1 cellular context compared by ENCODE assay signal in the genomic region with DNA sequence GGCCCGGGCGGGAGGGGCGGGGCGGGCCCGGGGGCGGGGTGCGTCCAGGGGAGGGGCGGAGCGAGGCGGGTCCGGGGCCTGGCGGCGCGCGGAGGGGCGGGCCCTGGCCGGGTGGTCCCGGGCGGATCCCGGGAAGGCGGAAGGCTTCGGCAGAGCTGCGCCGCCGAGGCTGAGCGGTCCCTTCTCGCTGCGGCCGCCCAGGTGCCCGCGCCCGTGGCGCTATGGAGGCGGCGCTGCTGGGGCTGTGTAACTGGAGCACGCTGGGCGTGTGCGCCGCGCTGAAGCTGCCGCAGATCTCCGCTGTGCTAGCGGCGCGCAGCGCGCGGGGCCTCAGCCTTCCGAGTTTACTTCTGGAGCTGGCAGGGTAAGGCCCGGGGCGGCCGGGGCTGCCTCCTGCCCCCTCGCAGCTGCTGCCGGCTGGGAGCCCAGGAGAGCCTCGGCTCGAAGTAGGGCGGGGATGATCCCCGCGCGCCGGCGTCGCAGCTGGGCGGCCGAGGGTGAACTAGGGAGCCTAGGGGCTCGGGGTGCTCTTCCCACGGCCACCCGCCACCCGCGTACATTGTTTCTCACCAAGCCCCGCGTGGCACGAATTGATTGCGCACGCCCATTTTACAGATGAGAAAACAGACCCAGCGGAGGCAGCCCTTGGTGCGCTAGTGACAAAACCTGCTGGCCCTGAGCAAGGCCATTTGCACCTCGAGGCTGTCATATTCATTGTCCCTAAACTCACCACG.
A peak's percentile ranks its signal among the peaks of the same experiment; 100 is the strongest.
TF ChIP-seq lines count a peak whose summit lies in the region.

A gene (plus strand): TSS at position 142 of the 734 bp plus-strand sequence. CDS start 80 bp downstream, at position 222.

TF ChIP-seq in HCT116, 20 proteins besides CTCF, POLR2A, EP300 and RAD21 (continued from another document):
- TF ChIP-seq, protein P1, sequence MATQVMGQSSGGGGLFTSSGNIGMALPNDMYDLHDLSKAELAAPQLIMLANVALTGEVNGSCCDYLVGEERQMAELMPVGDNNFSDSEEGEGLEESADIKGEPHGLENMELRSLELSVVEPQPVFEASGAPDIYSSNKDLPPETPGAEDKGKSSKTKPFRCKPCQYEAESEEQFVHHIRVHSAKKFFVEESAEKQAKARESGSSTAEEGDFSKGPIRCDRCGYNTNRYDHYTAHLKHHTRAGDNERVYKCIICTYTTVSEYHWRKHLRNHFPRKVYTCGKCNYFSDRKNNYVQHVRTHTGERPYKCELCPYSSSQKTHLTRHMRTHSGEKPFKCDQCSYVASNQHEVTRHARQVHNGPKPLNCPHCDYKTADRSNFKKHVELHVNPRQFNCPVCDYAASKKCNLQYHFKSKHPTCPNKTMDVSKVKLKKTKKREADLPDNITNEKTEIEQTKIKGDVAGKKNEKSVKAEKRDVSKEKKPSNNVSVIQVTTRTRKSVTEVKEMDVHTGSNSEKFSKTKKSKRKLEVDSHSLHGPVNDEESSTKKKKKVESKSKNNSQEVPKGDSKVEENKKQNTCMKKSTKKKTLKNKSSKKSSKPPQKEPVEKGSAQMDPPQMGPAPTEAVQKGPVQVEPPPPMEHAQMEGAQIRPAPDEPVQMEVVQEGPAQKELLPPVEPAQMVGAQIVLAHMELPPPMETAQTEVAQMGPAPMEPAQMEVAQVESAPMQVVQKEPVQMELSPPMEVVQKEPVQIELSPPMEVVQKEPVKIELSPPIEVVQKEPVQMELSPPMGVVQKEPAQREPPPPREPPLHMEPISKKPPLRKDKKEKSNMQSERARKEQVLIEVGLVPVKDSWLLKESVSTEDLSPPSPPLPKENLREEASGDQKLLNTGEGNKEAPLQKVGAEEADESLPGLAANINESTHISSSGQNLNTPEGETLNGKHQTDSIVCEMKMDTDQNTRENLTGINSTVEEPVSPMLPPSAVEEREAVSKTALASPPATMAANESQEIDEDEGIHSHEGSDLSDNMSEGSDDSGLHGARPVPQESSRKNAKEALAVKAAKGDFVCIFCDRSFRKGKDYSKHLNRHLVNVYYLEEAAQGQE (IDR thresholded peaks at IDR 0.05; ENCODE audit: low read depth): no peak
- TF ChIP-seq SP1 (IDR thresholded peaks at IDR 0.05; ENCODE audit: low read depth) (no peak; the same call in 1 of the 2 replicates), ZNF274 (IDR thresholded peaks at IDR 0.05; ENCODE audit: low read depth, low read length) (no peak), CBX3 (IDR thresholded peaks at IDR 0.05; ENCODE audit: low read depth) (no peak), EZH2phosphoT487 (IDR thresholded peaks at IDR 0.05; ENCODE audit: borderline replicate concordance) (no peak), TCF7L2 (IDR thresholded peaks at IDR 0.05; ENCODE audit: borderline replicate concordance, extremely low read depth, insufficient read depth, insufficient read length) (no peak), ZFX (IDR thresholded peaks at IDR 0.05) (peak; percentile 74; the same call in 1 of the 2 replicates), JUND (IDR thresholded peaks at IDR 0.05) (no peak), ELF1 (IDR thresholded peaks at IDR 0.05; ENCODE audit: borderline replicate concordance, low read depth) (no peak), FOSL1 (IDR thresholded peaks at IDR 0.05; ENCODE audit: low read depth) (no peak), EGR1 (IDR thresholded peaks at IDR 0.05; ENCODE audit: low read depth) (no peak), EZH2 (IDR thresholded peaks at IDR 0.05) (no peak), SIN3A (IDR thresholded peaks at IDR 0.05; ENCODE audit: low read depth) (peak; percentile 83)
- TF ChIP-seq, protein P2, sequence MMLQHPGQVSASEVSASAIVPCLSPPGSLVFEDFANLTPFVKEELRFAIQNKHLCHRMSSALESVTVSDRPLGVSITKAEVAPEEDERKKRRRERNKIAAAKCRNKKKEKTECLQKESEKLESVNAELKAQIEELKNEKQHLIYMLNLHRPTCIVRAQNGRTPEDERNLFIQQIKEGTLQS (IDR thresholded peaks at IDR 0.05): no peak
- TF ChIP-seq, protein P3, sequence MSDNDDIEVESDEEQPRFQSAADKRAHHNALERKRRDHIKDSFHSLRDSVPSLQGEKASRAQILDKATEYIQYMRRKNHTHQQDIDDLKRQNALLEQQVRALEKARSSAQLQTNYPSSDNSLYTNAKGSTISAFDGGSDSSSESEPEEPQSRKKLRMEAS (IDR thresholded peaks at IDR 0.05): peak; percentile 67
- TF ChIP-seq, protein P4, sequence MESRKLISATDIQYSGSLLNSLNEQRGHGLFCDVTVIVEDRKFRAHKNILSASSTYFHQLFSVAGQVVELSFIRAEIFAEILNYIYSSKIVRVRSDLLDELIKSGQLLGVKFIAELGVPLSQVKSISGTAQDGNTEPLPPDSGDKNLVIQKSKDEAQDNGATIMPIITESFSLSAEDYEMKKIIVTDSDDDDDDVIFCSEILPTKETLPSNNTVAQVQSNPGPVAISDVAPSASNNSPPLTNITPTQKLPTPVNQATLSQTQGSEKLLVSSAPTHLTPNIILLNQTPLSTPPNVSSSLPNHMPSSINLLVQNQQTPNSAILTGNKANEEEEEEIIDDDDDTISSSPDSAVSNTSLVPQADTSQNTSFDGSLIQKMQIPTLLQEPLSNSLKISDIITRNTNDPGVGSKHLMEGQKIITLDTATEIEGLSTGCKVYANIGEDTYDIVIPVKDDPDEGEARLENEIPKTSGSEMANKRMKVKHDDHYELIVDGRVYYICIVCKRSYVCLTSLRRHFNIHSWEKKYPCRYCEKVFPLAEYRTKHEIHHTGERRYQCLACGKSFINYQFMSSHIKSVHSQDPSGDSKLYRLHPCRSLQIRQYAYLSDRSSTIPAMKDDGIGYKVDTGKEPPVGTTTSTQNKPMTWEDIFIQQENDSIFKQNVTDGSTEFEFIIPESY (IDR thresholded peaks at IDR 0.05; ENCODE audit: extremely low read depth, insufficient replicate concordance, low read length): no peak
TF ChIP-seq in HCT116: peak in this region for 4.
